Comparison of ENCODE assay signal across 6 cellular contexts in genomic region chr9:137286980-137287383, GRCh38. TPM values are rescaled to one million over a fixed set of nuclear protein-coding genes. Genes with fewer than 3 reads are reported as not detected.
A peak's percentile ranks its signal among the peaks of the same experiment; 100 is the strongest.
DNase-seq lines count a peak whose midpoint lies in the region; ATAC-seq, FAIRE-seq and TF ChIP-seq lines count a peak whose summit lies in the region.

No MANE protein-coding gene starts in this region.

- CTCF ChIA-PET in HepG2 (lab: Yijun Ruan, JAX; ENCODE audit: low intra/inter-chr PET ratio, low total read pairs), result interaction anchor here (0.8 to 1.2 kb wide), 3 partner anchors 32 to 158 kb away, joined by 3 to 6 read pairs (median 5); no protein-coding TSS in a partner anchor

- H3K27ac ChIP-seq in HepG2 (ENCODE audit: extremely low read length, insufficient read depth, low read length), result no peak overlapping the region

- TF ChIP-seq CTCF in HFF-Myc (IDR thresholded peaks at IDR 0.05; ENCODE audit: low read depth, low read length, missing control alignments) (peak; percentile 66), HepG2 (CRISPR knock-in tag; IDR thresholded peaks at IDR 0.05) (peak; percentile 92)

- no peak for TF ChIP-seq EP300 in HepG2 (IDR thresholded peaks at IDR 0.05; ENCODE audit: low read depth in 2 of 2, low read length in 2 of 2)
- no peak for TF ChIP-seq EP300 in HepG2 (CRISPR knock-in tag; IDR thresholded peaks at IDR 0.05; ENCODE audit: borderline replicate concordance)

- H4K20me1 ChIP-seq in HepG2 (ENCODE audit: insufficient read depth, low read length), result no peaks in the 10 kb centered on the region

- H3K4me3 ChIP-seq in HFF-Myc (replicated peaks; ENCODE audit: low read depth, low read length) (no peak overlapping the region), HepG2 (replicated peaks in 1 of 3; ENCODE audit: insufficient read depth in 1 of 3, low read depth in 2 of 3, low read length in 3 of 3) (no peak overlapping the region)

- peak; percentile 84 for TF ChIP-seq RAD21 in HepG2 (CRISPR knock-in tag; IDR thresholded peaks at IDR 0.05)

- H3K4me1 ChIP-seq in HepG2 (ENCODE audit: insufficient read depth, low read length), result peaks cover 13% of the 10 kb centered on the region

- POLR2A ChIA-PET in HepG2 (lab: Yijun Ruan, JAX), result interaction anchor here (0.7 to 1.4 kb wide), 5 partner anchors 9 to 46 kb away, joined by 3 to 10 read pairs (median 4); partner anchors contain the start of genes TOR4A and TUBB4B

- no peak overlapping the region for H3K9ac ChIP-seq in HepG2 (ENCODE audit: insufficient read depth, low read depth, low read length)

- BruUV-seq in HepG2 (replicated peaks; lab: Mats Ljungman, UMichigan), result no TSS peak

- no peak overlapping the region for H3K4me2 ChIP-seq in HepG2 (ENCODE audit: low read depth, low read length)

- TF ChIP-seq POLR2A in HepG2 (IDR thresholded peaks at IDR 0.05; ENCODE audit: insufficient read depth in 1 of 2, low read depth in 2 of 2, low read length in 2 of 2), result no peak

- no peak for FAIRE-seq in HepG2 (lab: Jason Lieb, UNC)

- peak; percentile 82 for DNase-seq in AG08395 (ENCODE audit: low spot score)
- DNase-seq in HFF-Myc (ENCODE audit: extremely low read depth, low read depth), result no peak
- peak; percentile 69 for DNase-seq in UCSD-AML1 (lab: John Stamatoyannopoulos, UW; ENCODE audit: unreplicated experiment)
- peak; percentile 68 for DNase-seq in HepG2 (ENCODE audit: low spot score)
- no peak for DNase-seq in GOT3 (lab: John Stamatoyannopoulos, UW)

- no peaks in the 10 kb centered on the region for H3K27me3 ChIP-seq in HepG2 (ENCODE audit: control insufficient read depth in 1 of 2, insufficient read depth in 2 of 2, low read length in 2 of 2)

- in situ Hi-C loops in HepG2 (cut with HindIII; ENCODE audit: extremely low pct_ligation_motif_present, low pct_unique_long_range_greater_than_20kb), result loop anchor here (10.0 kb wide), 1 partner anchor 238 kb away; no protein-coding TSS in a partner anchor

- WGBS in HepG2 (ENCODE audit: low lambda C conversion rate), result 46% methylated on average over 13 of the region's 14 CpGs

- H3K36me3 ChIP-seq in HepG2 (replicated peaks in 1 of 2; ENCODE audit: control insufficient read depth in 1 of 2, insufficient read depth in 2 of 2, low read length in 2 of 2), result 0 out of 5 replicates have a peak, but pooled peaks cover 0 to under 1% of the 10 kb centered on the region in 2 experiments

- H2AFZ ChIP-seq in HepG2 (ENCODE audit: low read length), result no peak overlapping the region

- intact Hi-C loops in HepG2 (cut with micrococcal nuclease; ENCODE audit: unreplicated experiment), result loop anchor here (5.0 kb wide), 1 partner anchor 160 kb away; no protein-coding TSS in a partner anchor

- no peaks in the 10 kb centered on the region for H3K79me2 ChIP-seq in HepG2 (ENCODE audit: insufficient read depth, low read length)

- H3K9me3 ChIP-seq in HepG2 (ENCODE audit: low read length), result no peaks in the 10 kb centered on the region

- ATAC-seq in HepG2, result peak; percentile 98
- no peak for ATAC-seq in HG03025 (IDR thresholded peaks at IDR 0.05; ENCODE audit: low FRiP score, unreplicated experiment)

RNA-seq across cellular contexts. Expression of gene TOR4A, which starts 9.5 kb away (rescaled TPM):
- total RNA-seq in HepG2 (2016; rRNA removed; fragmentation: Illumina TruSeq; extraction: Trizol), result 7.0 and 14.2 TPM in 2 replicates
- 1.3 and 1.5 TPM in 2 replicates for total RNA-seq in HepG2 (2016; cell fraction: cytosol; rRNA removed; fragmentation: Illumina TruSeq; extraction: Trizol; ENCODE audit: low read depth)
- 6.7 and 14.2 TPM in 2 replicates for total RNA-seq in HepG2 (2016; cell fraction: insoluble cytoplasmic fraction; rRNA removed; fragmentation: Illumina TruSeq; extraction: Trizol)
- total RNA-seq in HepG2 (2016; cell fraction: membrane; rRNA removed; fragmentation: Illumina TruSeq; extraction: Trizol), result 5.1 and 6.1 TPM in 2 replicates
- 10.4 and 11.5 TPM in 2 replicates for total RNA-seq in HepG2 (2016; cell fraction: nucleus; rRNA removed; fragmentation: Illumina TruSeq; extraction: Trizol)
- 11.1 and 16.4 TPM in 2 replicates for polyA plus RNA-seq in HepG2 (2011; rRNA removed)
- 14.3 and 20.7 TPM in 2 replicates for polyA plus RNA-seq in HepG2 (2011; cell fraction: cytosol; rRNA removed)
- 17.2 and 18.2 TPM in 2 replicates for polyA plus RNA-seq in HepG2 (2011; cell fraction: nucleus; rRNA removed)
- polyA plus RNA-seq in HepG2 (2012), result 6.6 and 10.2 TPM in 2 replicates
- 1.1 and 1.2 TPM in 2 replicates for polyA plus RNA-seq in HepG2 (2016; cell fraction: cytosol; fragmentation: Illumina TruSeq; extraction: Trizol; ENCODE audit: low read depth)
- polyA plus RNA-seq in HepG2 (2016; cell fraction: insoluble cytoplasmic fraction; fragmentation: Illumina TruSeq; extraction: Trizol; ENCODE audit: low read depth), result 7.9 and 8.2 TPM in 2 replicates
- polyA plus RNA-seq in HepG2 (2016; cell fraction: membrane; fragmentation: Illumina TruSeq; extraction: Trizol; ENCODE audit: low read depth), result 3.0 and 3.1 TPM in 2 replicates
- polyA plus RNA-seq in HepG2 (2016; cell fraction: nucleus; fragmentation: Illumina TruSeq; extraction: Trizol; ENCODE audit: insufficient read depth, low read depth), result 20.6 and 20.8 TPM in 2 replicates
- polyA minus RNA-seq in HepG2 (2011; rRNA and poly(A)+ RNA removed; ENCODE audit: low replicate concordance), result 13.4 and 50.2 TPM in 2 replicates
- 29.6 and 30.9 TPM in 2 replicates for polyA minus RNA-seq in HepG2 (2011; cell fraction: cytosol; rRNA and poly(A)+ RNA removed)
- 6.3 and 7.8 TPM in 2 replicates for polyA minus RNA-seq in HepG2 (2011; cell fraction: nucleus; rRNA and poly(A)+ RNA removed)

RNA-seq across cellular contexts. Expression of gene NRARP, which starts 15.1 kb away (rescaled TPM):
- 0.14 and 0.22 TPM in 2 replicates for total RNA-seq in HepG2 (2016; rRNA removed; fragmentation: Illumina TruSeq; extraction: Trizol)
- 0.26 and 0.30 TPM in 2 replicates for total RNA-seq in HepG2 (2016; cell fraction: cytosol; rRNA removed; fragmentation: Illumina TruSeq; extraction: Trizol; ENCODE audit: low read depth)
- 0.19 and 0.35 TPM in 2 replicates for total RNA-seq in HepG2 (2016; cell fraction: insoluble cytoplasmic fraction; rRNA removed; fragmentation: Illumina TruSeq; extraction: Trizol)
- total RNA-seq in HepG2 (2016; cell fraction: membrane; rRNA removed; fragmentation: Illumina TruSeq; extraction: Trizol), result 0.21 and 0.25 TPM in 2 replicates
- total RNA-seq in HepG2 (2016; cell fraction: nucleus; rRNA removed; fragmentation: Illumina TruSeq; extraction: Trizol), result 0.19 and 0.22 TPM in 2 replicates
- 0.46 and 0.73 TPM in 2 replicates for polyA plus RNA-seq in HepG2 (2011; rRNA removed)
- 0.74 and 1.0 TPM in 2 replicates for polyA plus RNA-seq in HepG2 (2011; cell fraction: cytosol; rRNA removed)
- 0.69 and 0.79 TPM in 2 replicates for polyA plus RNA-seq in HepG2 (2011; cell fraction: nucleus; rRNA removed)
- 0.51 and 0.78 TPM in 2 replicates for polyA plus RNA-seq in HepG2 (2012)
- 0.21 and 0.42 TPM in 2 replicates for polyA plus RNA-seq in HepG2 (2016; cell fraction: cytosol; fragmentation: Illumina TruSeq; extraction: Trizol; ENCODE audit: low read depth)
- polyA plus RNA-seq in HepG2 (2016; cell fraction: insoluble cytoplasmic fraction; fragmentation: Illumina TruSeq; extraction: Trizol; ENCODE audit: low read depth), result 0.17 and 0.46 TPM in 2 replicates
- polyA plus RNA-seq in HepG2 (2016; cell fraction: membrane; fragmentation: Illumina TruSeq; extraction: Trizol; ENCODE audit: low read depth), result 0.40 and 0.56 TPM in 2 replicates
- 0.36 and 0.52 TPM in 2 replicates for polyA plus RNA-seq in HepG2 (2016; cell fraction: nucleus; fragmentation: Illumina TruSeq; extraction: Trizol; ENCODE audit: insufficient read depth, low read depth)
- polyA minus RNA-seq in HepG2 (2011; rRNA and poly(A)+ RNA removed; ENCODE audit: low replicate concordance), result 1.0 and 2.0 TPM in 2 replicates
- 0.59 and 0.88 TPM in 2 replicates for polyA minus RNA-seq in HepG2 (2011; cell fraction: cytosol; rRNA and poly(A)+ RNA removed)
- 0.25 TPM in 1 of 2 replicates, not detected in the other for polyA minus RNA-seq in HepG2 (2011; cell fraction: nucleus; rRNA and poly(A)+ RNA removed)

RNA-seq across cellular contexts. Expression of gene NELFB, which starts 31.9 kb away (rescaled TPM):
- total RNA-seq in HepG2 (2016; rRNA removed; fragmentation: Illumina TruSeq; extraction: Trizol), result 38.7 and 45.8 TPM in 2 replicates
- total RNA-seq in HepG2 (2016; cell fraction: cytosol; rRNA removed; fragmentation: Illumina TruSeq; extraction: Trizol; ENCODE audit: low read depth), result 11.1 and 13.7 TPM in 2 replicates
- total RNA-seq in HepG2 (2016; cell fraction: insoluble cytoplasmic fraction; rRNA removed; fragmentation: Illumina TruSeq; extraction: Trizol), result 33.9 and 46.1 TPM in 2 replicates
- total RNA-seq in HepG2 (2016; cell fraction: membrane; rRNA removed; fragmentation: Illumina TruSeq; extraction: Trizol), result 31.9 and 34.1 TPM in 2 replicates
- total RNA-seq in HepG2 (2016; cell fraction: nucleus; rRNA removed; fragmentation: Illumina TruSeq; extraction: Trizol), result 19.5 and 22.8 TPM in 2 replicates
- polyA plus RNA-seq in HepG2 (2011; rRNA removed), result 26.5 and 38.0 TPM in 2 replicates
- polyA plus RNA-seq in HepG2 (2011; cell fraction: cytosol; rRNA removed), result 31.2 and 47.6 TPM in 2 replicates
- polyA plus RNA-seq in HepG2 (2011; cell fraction: nucleus; rRNA removed), result 58.0 and 66.2 TPM in 2 replicates
- 37.0 and 38.0 TPM in 2 replicates for polyA plus RNA-seq in HepG2 (2012)
- polyA plus RNA-seq in HepG2 (2016; cell fraction: cytosol; fragmentation: Illumina TruSeq; extraction: Trizol; ENCODE audit: low read depth), result 13.2 and 13.7 TPM in 2 replicates
- 38.8 and 48.5 TPM in 2 replicates for polyA plus RNA-seq in HepG2 (2016; cell fraction: insoluble cytoplasmic fraction; fragmentation: Illumina TruSeq; extraction: Trizol; ENCODE audit: low read depth)
- 24.3 and 28.9 TPM in 2 replicates for polyA plus RNA-seq in HepG2 (2016; cell fraction: membrane; fragmentation: Illumina TruSeq; extraction: Trizol; ENCODE audit: low read depth)
- polyA plus RNA-seq in HepG2 (2016; cell fraction: nucleus; fragmentation: Illumina TruSeq; extraction: Trizol; ENCODE audit: insufficient read depth, low read depth), result 40.4 and 45.0 TPM in 2 replicates
- 63.2 and 70.3 TPM in 2 replicates for polyA minus RNA-seq in HepG2 (2011; rRNA and poly(A)+ RNA removed; ENCODE audit: low replicate concordance)
- polyA minus RNA-seq in HepG2 (2011; cell fraction: cytosol; rRNA and poly(A)+ RNA removed), result 28.7 and 31.0 TPM in 2 replicates
- polyA minus RNA-seq in HepG2 (2011; cell fraction: nucleus; rRNA and poly(A)+ RNA removed), result 10.3 and 11.6 TPM in 2 replicates

RNA-seq across cellular contexts. Expression of gene STPG3, which starts 35.9 kb away (rescaled TPM):
- total RNA-seq in HepG2 (2016; rRNA removed; fragmentation: Illumina TruSeq; extraction: Trizol), result not detected in 2 replicates
- not detected in 2 replicates for total RNA-seq in HepG2 (2016; cell fraction: cytosol; rRNA removed; fragmentation: Illumina TruSeq; extraction: Trizol; ENCODE audit: low read depth)
- not detected in 2 replicates for total RNA-seq in HepG2 (2016; cell fraction: insoluble cytoplasmic fraction; rRNA removed; fragmentation: Illumina TruSeq; extraction: Trizol)
- not detected in 2 replicates for total RNA-seq in HepG2 (2016; cell fraction: membrane; rRNA removed; fragmentation: Illumina TruSeq; extraction: Trizol)
- not detected in 2 replicates for total RNA-seq in HepG2 (2016; cell fraction: nucleus; rRNA removed; fragmentation: Illumina TruSeq; extraction: Trizol)
- polyA plus RNA-seq in HepG2 (2011; rRNA removed), result not detected in 2 replicates
- polyA plus RNA-seq in HepG2 (2011; cell fraction: cytosol; rRNA removed), result not detected in 2 replicates
- 0.45 and 0.50 TPM in 2 replicates for polyA plus RNA-seq in HepG2 (2011; cell fraction: nucleus; rRNA removed)
- polyA plus RNA-seq in HepG2 (2012), result 0.27 and 0.35 TPM in 2 replicates
- not detected in 2 replicates for polyA plus RNA-seq in HepG2 (2016; cell fraction: cytosol; fragmentation: Illumina TruSeq; extraction: Trizol; ENCODE audit: low read depth)
- not detected in 2 replicates for polyA plus RNA-seq in HepG2 (2016; cell fraction: insoluble cytoplasmic fraction; fragmentation: Illumina TruSeq; extraction: Trizol; ENCODE audit: low read depth)
- not detected in 2 replicates for polyA plus RNA-seq in HepG2 (2016; cell fraction: membrane; fragmentation: Illumina TruSeq; extraction: Trizol; ENCODE audit: low read depth)
- polyA plus RNA-seq in HepG2 (2016; cell fraction: nucleus; fragmentation: Illumina TruSeq; extraction: Trizol; ENCODE audit: insufficient read depth, low read depth), result not detected in 2 replicates
- polyA minus RNA-seq in HepG2 (2011; rRNA and poly(A)+ RNA removed; ENCODE audit: low replicate concordance), result 0.23 TPM in 1 of 2 replicates, not detected in the other
- polyA minus RNA-seq in HepG2 (2011; cell fraction: cytosol; rRNA and poly(A)+ RNA removed), result not detected in 2 replicates
- not detected in 2 replicates for polyA minus RNA-seq in HepG2 (2011; cell fraction: nucleus; rRNA and poly(A)+ RNA removed)

RNA-seq across cellular contexts. Expression of gene TUBB4B, which starts 45.9 kb away (rescaled TPM):
- total RNA-seq in HepG2 (2016; rRNA removed; fragmentation: Illumina TruSeq; extraction: Trizol), result 412 and 481 TPM in 2 replicates
- 96.3 and 106 TPM in 2 replicates for total RNA-seq in HepG2 (2016; cell fraction: cytosol; rRNA removed; fragmentation: Illumina TruSeq; extraction: Trizol; ENCODE audit: low read depth)
- total RNA-seq in HepG2 (2016; cell fraction: insoluble cytoplasmic fraction; rRNA removed; fragmentation: Illumina TruSeq; extraction: Trizol), result 424 and 467 TPM in 2 replicates
- 128 TPM in 2 replicates for total RNA-seq in HepG2 (2016; cell fraction: membrane; rRNA removed; fragmentation: Illumina TruSeq; extraction: Trizol)
- total RNA-seq in HepG2 (2016; cell fraction: nucleus; rRNA removed; fragmentation: Illumina TruSeq; extraction: Trizol), result 195 and 203 TPM in 2 replicates
- polyA plus RNA-seq in HepG2 (2011; rRNA removed), result 182 and 243 TPM in 2 replicates
- polyA plus RNA-seq in HepG2 (2011; cell fraction: cytosol; rRNA removed), result 251 and 293 TPM in 2 replicates
- polyA plus RNA-seq in HepG2 (2011; cell fraction: nucleus; rRNA removed), result 210 and 235 TPM in 2 replicates
- 190 and 205 TPM in 2 replicates for polyA plus RNA-seq in HepG2 (2012)
- polyA plus RNA-seq in HepG2 (2016; cell fraction: cytosol; fragmentation: Illumina TruSeq; extraction: Trizol; ENCODE audit: low read depth), result 115 and 121 TPM in 2 replicates
- polyA plus RNA-seq in HepG2 (2016; cell fraction: insoluble cytoplasmic fraction; fragmentation: Illumina TruSeq; extraction: Trizol; ENCODE audit: low read depth), result 587 and 625 TPM in 2 replicates
- polyA plus RNA-seq in HepG2 (2016; cell fraction: membrane; fragmentation: Illumina TruSeq; extraction: Trizol; ENCODE audit: low read depth), result 115 and 122 TPM in 2 replicates
- 355 and 369 TPM in 2 replicates for polyA plus RNA-seq in HepG2 (2016; cell fraction: nucleus; fragmentation: Illumina TruSeq; extraction: Trizol; ENCODE audit: insufficient read depth, low read depth)
- polyA minus RNA-seq in HepG2 (2011; rRNA and poly(A)+ RNA removed; ENCODE audit: low replicate concordance), result 270 and 721 TPM in 2 replicates
- 140 and 144 TPM in 2 replicates for polyA minus RNA-seq in HepG2 (2011; cell fraction: cytosol; rRNA and poly(A)+ RNA removed)
- 74.6 and 75.6 TPM in 2 replicates for polyA minus RNA-seq in HepG2 (2011; cell fraction: nucleus; rRNA and poly(A)+ RNA removed)

Comparison
In these comparisons a context has a peak if more than half of its experiments do, and no peak if none do; other contexts are left out.
1. DNase-seq: peak in AG08395 (single experiment), UCSD-AML1 (single experiment) and HepG2 (single experiment); none in HFF-Myc (single experiment) and GOT3 (single experiment).